21 cellular contexts compared by ENCODE assay signal in the genomic region with DNA sequence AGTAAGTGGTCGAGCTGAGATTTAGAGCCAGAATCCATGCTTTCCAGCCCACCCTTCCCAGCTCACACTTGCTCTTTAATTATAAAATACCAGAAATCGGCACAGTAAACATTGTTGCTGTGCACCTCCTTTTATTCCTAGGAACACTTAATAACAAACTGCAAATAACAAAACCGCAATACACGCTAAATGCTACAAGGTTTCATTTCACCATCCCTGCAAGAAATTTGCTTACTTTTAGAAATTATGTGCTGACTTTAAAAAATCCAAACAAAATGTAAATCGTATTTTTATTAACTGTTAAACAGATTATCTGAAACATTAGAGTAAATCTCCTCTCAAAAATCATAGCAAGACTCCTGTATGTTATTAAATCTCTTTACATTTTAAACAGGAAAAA.
A peak's percentile ranks its signal among the peaks of the same experiment; 100 is the strongest.
DNase-seq lines count a peak whose midpoint lies in the region; ATAC-seq, FAIRE-seq and TF ChIP-seq lines count a peak whose summit lies in the region.
"Had no signal": no experiment of that assay in that cellular context is flagged by ENCODE, and none has a peak within 500 bp of the region (broad histone marks: within the 10 kb centered on the region; RNA-seq: fewer than 3 reads in every experiment).

No MANE protein-coding gene starts in this region.

- H3K79me2 ChIP-seq in OCI-LY1 (ENCODE audit: insufficient read depth, low read length) = peaks cover 44% of the 10 kb centered on the region

- H3K9me3 ChIP-seq in BLaER1 (peaks cover 6% of the 10 kb centered on the region; the same call in 1 of the 2 replicates), OCI-LY1 (ENCODE audit: low read length) (no peaks in the 10 kb centered on the region), gastroesophageal sphincter (no peaks in the 10 kb centered on the region)

- no peaks in the 10 kb centered on the region for H3K9me2 ChIP-seq in OCI-LY1 (ENCODE audit: low read depth, low read length)

- peaks cover 13% of the 10 kb centered on the region for H3K27me3 Mint-ChIP-seq in activated naive CD4-positive, alpha-beta T cell treated with anti-CD3 and anti-CD28 coated beads for 36 hours (ENCODE audit: low read depth)
- H3K27me3 Mint-ChIP-seq: IgD-negative memory B cell had no signal

- CTCF ChIA-PET in activated naive CD4-positive, alpha-beta T cell treated with anti-CD3 and anti-CD28 coated beads for 36 hours (lab: Charles Lee) = no interaction called here

- TF ChIP-seq CTCF in OCI-LY1 (IDR thresholded peaks at IDR 0.05; ENCODE audit: low read length) (no peak), gastroesophageal sphincter (IDR thresholded peaks at IDR 0.05) (no peak)

- H3K4me3 ChIP-seq in BLaER1 = peak overlapping the region; percentile 62
- H3K4me3 ChIP-seq in OCI-LY1 (ENCODE audit: low read depth, low read length, poor library complexity, severe bottlenecking) = no peak overlapping the region
- H3K4me3 ChIP-seq in gastroesophageal sphincter = no peak overlapping the region
- no peak overlapping the region for H3K4me3 ChIP-seq in skin epidermis
- H3K4me3 ChIP-seq: GM12878 had no signal

- H3K27ac Mint-ChIP-seq in activated naive CD4-positive, alpha-beta T cell treated with anti-CD3 and anti-CD28 coated beads for 36 hours = no peak overlapping the region
- H3K27ac Mint-ChIP-seq: natural killer cell had no signal

- no peaks in the 10 kb centered on the region for H3K36me3 Mint-ChIP-seq in activated naive CD4-positive, alpha-beta T cell treated with anti-CD3 and anti-CD28 coated beads for 36 hours (ENCODE audit: low read depth)
- H3K36me3 Mint-ChIP-seq: natural killer cell had no signal

- H3K27ac ChIP-seq in BLaER1 (peak overlapping the region; percentile 94), OCI-LY1 (ENCODE audit: low read depth, low read length, poor library complexity, severe bottlenecking) (peak overlapping the region; percentile 78), gastroesophageal sphincter (peak overlapping the region; percentile 39 to 74 (median 58)), skin epidermis (peak overlapping the region in 11 of 21 experiments; percentile 0 to 88 (median 70))

- no peaks in the 10 kb centered on the region for H3K9me3 Mint-ChIP-seq in activated naive CD4-positive, alpha-beta T cell treated with anti-CD3 and anti-CD28 coated beads for 36 hours
- H3K9me3 Mint-ChIP-seq: IgD-negative memory B cell, natural killer cell had no signal

- H3K4me2 ChIP-seq in BLaER1 (peak overlapping the region; percentile 94), OCI-LY1 (ENCODE audit: low read length) (peak overlapping the region; percentile 23)

- WGBS in gastroesophageal sphincter (ENCODE audit: low coverage in 1 of 2), 2 donors = 63 to 72% methylated on average over 5 of the region's 5 CpGs

- peaks cover 87% of the 10 kb centered on the region for H3K4me1 ChIP-seq in BLaER1
- H3K4me1 ChIP-seq in OCI-LY1 (ENCODE audit: insufficient read depth, low read length, severe bottlenecking) = peaks cover 87% of the 10 kb centered on the region
- peaks cover 0 to 33% (median 0%) of the 10 kb centered on the region in 3 donors for H3K4me1 ChIP-seq in gastroesophageal sphincter

- no peak for TF ChIP-seq POLR2A in gastroesophageal sphincter (IDR thresholded peaks at IDR 0.05)

- no peak for DNase-seq in activated naive CD4-positive, alpha-beta T cell treated with anti-CD3 and anti-CD28 coated beads for 36 hours
- no peak for DNase-seq in NCI-H2171 (lab: John Stamatoyannopoulos, UW)
- DNase-seq in RCC 7860 (ENCODE audit: low spot score) = no peak
- DNase-seq: activated CD4-positive, alpha-beta T cell treated with anti-CD3 and anti-CD28 coated beads for 48 hours; activated CD8-positive, alpha-beta memory T cell treated with anti-CD3 and anti-CD28 coated beads, Interleukin-2, amount 50 U/mL, for 48 hours; activated gamma-delta T cell treated with Interleukin-2 at 50 U/mL for 16 hours; aorta; Calu3; natural killer cell; NCI-H1048; NCI-H524 treated with DMSO at 0.1 percent for 48 hours; stimulated activated naive CD8-positive, alpha-beta T cell treated with anti-CD3 and anti-CD28 coated beads, Interleukin-15, Interleukin-2, amounts not matched to agents 100 U/mL and 50 U/mL, for 24 hours had no signal

- H4K20me1 ChIP-seq in BLaER1 (no peaks in the 10 kb centered on the region), OCI-LY1 (ENCODE audit: insufficient read depth, low read length) (no peaks in the 10 kb centered on the region)

- TF ChIP-seq EP300 in gastroesophageal sphincter (IDR thresholded peaks at IDR 0.05) = no peak

- no peak overlapping the region for H3K4me3 Mint-ChIP-seq in activated naive CD4-positive, alpha-beta T cell treated with anti-CD3 and anti-CD28 coated beads for 36 hours
- H3K4me3 Mint-ChIP-seq: natural killer cell had no signal

- ATAC-seq in gastroesophageal sphincter (no peak), esophagus mucosa (no peak)
- ATAC-seq: GM12878; natural killer cell; stimulated activated naive CD8-positive, alpha-beta T cell treated with anti-CD3 and anti-CD28 coated beads, Interleukin-15, Interleukin-2, amounts not matched to agents 100 U/mL and 50 U/mL, for 24 hours had no signal

- peaks cover 2% of the 10 kb centered on the region for H3K4me1 Mint-ChIP-seq in activated naive CD4-positive, alpha-beta T cell treated with anti-CD3 and anti-CD28 coated beads for 36 hours (ENCODE audit: low read depth)

- no peak overlapping the region for H2AFZ ChIP-seq in OCI-LY1 (ENCODE audit: low read length)

- peaks cover 14% of the 10 kb centered on the region for H3K36me3 ChIP-seq in BLaER1
- no peaks in the 10 kb centered on the region for H3K36me3 ChIP-seq in OCI-LY1 (ENCODE audit: insufficient read depth, low read length)
- H3K36me3 ChIP-seq in gastroesophageal sphincter = no peaks in the 10 kb centered on the region

- intact Hi-C loops in activated naive CD4-positive, alpha-beta T cell treated with anti-CD3 and anti-CD28 coated beads for 36 hours (cut with micrococcal nuclease) = no loop called here

- no peaks in the 10 kb centered on the region for H3F3A ChIP-seq in OCI-LY1 (ENCODE audit: insufficient read depth, low read length)

- no peaks in the 10 kb centered on the region for H3K27me3 ChIP-seq in BLaER1
- no peaks in the 10 kb centered on the region for H3K27me3 ChIP-seq in OCI-LY1 (ENCODE audit: insufficient read depth, low read length)
- H3K27me3 ChIP-seq in gastroesophageal sphincter = no peaks in the 10 kb centered on the region

- H3K9ac ChIP-seq in BLaER1 (peak overlapping the region; percentile 85), OCI-LY1 (ENCODE audit: low read length) (no peak overlapping the region)

- FAIRE-seq in RCC 7860 (lab: Jason Lieb, UNC) = no peak
- FAIRE-seq: colon, G401.6, GM12878 had no signal
